Comparison of ENCODE assay signal across 10 cellular contexts in the genomic region with DNA sequence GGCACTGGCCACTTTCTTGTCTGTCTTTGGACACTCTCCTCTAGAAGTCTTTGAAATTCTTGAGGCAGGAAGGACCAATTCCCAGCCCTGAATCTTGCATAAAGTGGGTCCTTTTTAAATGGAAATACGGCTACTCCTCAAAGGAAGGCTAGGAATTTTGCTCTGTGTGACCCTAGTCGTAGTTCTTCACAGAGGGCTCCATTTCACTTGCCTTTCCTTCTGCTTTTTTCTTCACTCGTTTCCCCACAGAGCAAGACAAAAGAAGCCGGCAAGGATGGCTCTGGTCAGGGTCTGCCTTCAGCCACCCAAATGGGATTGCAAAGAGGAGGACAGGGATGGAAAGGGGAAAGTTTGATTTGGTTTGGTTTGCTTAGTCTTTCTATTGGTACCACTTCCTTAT. TPM values are rescaled to one million over a fixed set of nuclear protein-coding genes. Genes with fewer than 3 reads are reported as not detected.
DNase-seq lines count a peak whose midpoint lies in the region; ATAC-seq and TF ChIP-seq lines count a peak whose summit lies in the region.
"Had no signal": no experiment of that assay in that cellular context is flagged by ENCODE, and none has a peak within 500 bp of the region (broad histone marks: within the 10 kb centered on the region; RNA-seq: fewer than 3 reads in every experiment).

No MANE protein-coding gene starts in this region.

- peaks cover 10% of the 10 kb centered on the region for H3K9me3 Mint-ChIP-seq in activated CD4-positive, alpha-beta T cell treated with anti-CD3 and anti-CD28 coated beads, Interleukin-2, amount 10 ng/mL, durations not matched to agents 7 days and 5 days
- peaks cover 10% of the 10 kb centered on the region for H3K9me3 Mint-ChIP-seq in activated T-helper 1 cell treated with anti-CD3 and anti-CD28 coated beads, Interleukin-12 subunit alpha, Interleukin-12 subunit beta, Interleukin-2, Interleukin-4 antibody, amounts not matched to agents 30 ng/mL and 10 ng/mL and 1 ng/mL, durations not matched to agents 14 hours and 24 hours and 36 hours

- H3K27me3 Mint-ChIP-seq in activated CD4-positive, alpha-beta T cell treated with anti-CD3 and anti-CD28 coated beads, Interleukin-2, amount 10 ng/mL, durations not matched to agents 7 days and 5 days, result no peaks in the 10 kb centered on the region
- no peaks in the 10 kb centered on the region for H3K27me3 Mint-ChIP-seq in activated T-helper 1 cell treated with anti-CD3 and anti-CD28 coated beads, Interleukin-12 subunit alpha, Interleukin-12 subunit beta, Interleukin-2, Interleukin-4 antibody, amounts not matched to agents 30 ng/mL and 10 ng/mL and 1 ng/mL, durations not matched to agents 14 hours and 24 hours and 36 hours (ENCODE audit: insufficient read depth)

- H3K4me1 Mint-ChIP-seq in activated CD4-positive, alpha-beta T cell treated with anti-CD3 and anti-CD28 coated beads, Interleukin-2, amount 10 ng/mL, durations not matched to agents 7 days and 5 days, result peaks cover 56% of the 10 kb centered on the region
- H3K4me1 Mint-ChIP-seq in activated T-helper 1 cell treated with anti-CD3 and anti-CD28 coated beads, Interleukin-12 subunit alpha, Interleukin-12 subunit beta, Interleukin-2, Interleukin-4 antibody, amounts not matched to agents 30 ng/mL and 10 ng/mL and 1 ng/mL, durations not matched to agents 14 hours and 24 hours and 36 hours (ENCODE audit: low read depth), result peaks cover 59% of the 10 kb centered on the region

- H3K4me3 ChIP-seq in suprapubic skin (no peak overlapping the region), mucosa of descending colon (no peak overlapping the region)

- H3K36me3 Mint-ChIP-seq in activated CD4-positive, alpha-beta T cell treated with anti-CD3 and anti-CD28 coated beads, Interleukin-2, amount 10 ng/mL, durations not matched to agents 7 days and 5 days (ENCODE audit: low read depth), result peaks cover 18% of the 10 kb centered on the region
- peaks cover 11% of the 10 kb centered on the region for H3K36me3 Mint-ChIP-seq in activated T-helper 1 cell treated with anti-CD3 and anti-CD28 coated beads, Interleukin-12 subunit alpha, Interleukin-12 subunit beta, Interleukin-2, Interleukin-4 antibody, amounts not matched to agents 30 ng/mL and 10 ng/mL and 1 ng/mL, durations not matched to agents 14 hours and 24 hours and 36 hours (ENCODE audit: low read depth)

- no peak for DNase-seq in activated CD4-positive, alpha-beta T cell treated with anti-CD3 and anti-CD28 coated beads, Interleukin-2, amount 10 ng/mL, durations not matched to agents 7 days and 5 days
- DNase-seq in activated CD4-positive, alpha-beta T cell treated with anti-CD3 and anti-CD28 coated beads, Interleukin-2, amount 50 U/mL, for 48 hours, result no peak
- no peak for DNase-seq in activated T-helper 1 cell treated with anti-CD3 and anti-CD28 coated beads, Interleukin-12 subunit alpha, Interleukin-12 subunit beta, Interleukin-2, Interleukin-4 antibody, amounts not matched to agents 30 ng/mL and 10 ng/mL and 1 ng/mL, durations not matched to agents 14 hours and 24 hours and 36 hours (ENCODE audit: low spot score)
- no peak for DNase-seq in suprapubic skin (ENCODE audit: low spot score in 2 of 2)
- DNase-seq in mucosa of descending colon, result no peak
- DNase-seq: NCI-H526 had no signal

- no peak for TF ChIP-seq POLR2A in suprapubic skin (IDR thresholded peaks at IDR 0.05)

- no peaks in the 10 kb centered on the region for H3K9me3 ChIP-seq in suprapubic skin
- peaks cover 6% of the 10 kb centered on the region for H3K9me3 ChIP-seq in mucosa of descending colon
- H3K9me3 ChIP-seq: HAP-1 had no signal

- TF ChIP-seq EP300 in suprapubic skin (IDR thresholded peaks at IDR 0.05), result no peak

- WGBS in suprapubic skin, result 61% methylated on average over 4 of the region's 4 CpGs

- TF ChIP-seq CTCF in suprapubic skin (IDR thresholded peaks at IDR 0.05) (no peak), mucosa of descending colon (IDR thresholded peaks at IDR 0.05) (no peak)

- H3K27me3 ChIP-seq in layer of hippocampus (ENCODE audit: control insufficient read depth, insufficient read depth, low read length), result no peaks in the 10 kb centered on the region
- no peaks in the 10 kb centered on the region for H3K27me3 ChIP-seq in suprapubic skin

- ATAC-seq in HG02678 (IDR thresholded peaks at IDR 0.05; ENCODE audit: unreplicated experiment), result no peak
- ATAC-seq in HG03159 (IDR thresholded peaks at IDR 0.05; ENCODE audit: unreplicated experiment), result no peak
- ATAC-seq in mucosa of descending colon, result no peak

- no peaks in the 10 kb centered on the region for H3K36me3 ChIP-seq in suprapubic skin
- no peaks in the 10 kb centered on the region for H3K36me3 ChIP-seq in mucosa of descending colon (ENCODE audit: low read depth)
- H3K36me3 ChIP-seq: HAP-1 had no signal

- intact Hi-C loops in activated T-helper 1 cell treated with anti-CD3 and anti-CD28 coated beads, Interleukin-12 subunit alpha, Interleukin-12 subunit beta, Interleukin-2, Interleukin-4 antibody, amounts not matched to agents 30 ng/mL and 10 ng/mL and 1 ng/mL, durations not matched to agents 14 hours and 24 hours and 36 hours (cut with micrococcal nuclease), result no loop called here
- intact Hi-C loops in mucosa of descending colon (cut with DNase I, micrococcal nuclease), result no loop called here

- POLR2A ChIA-PET in activated CD4-positive, alpha-beta T cell treated with anti-CD3 and anti-CD28 coated beads, Interleukin-2, amount 10 ng/mL, durations not matched to agents 7 days and 5 days (lab: Charles Lee), result no interaction called here

- H3K4me1 ChIP-seq in suprapubic skin (peaks cover 19% of the 10 kb centered on the region), mucosa of descending colon (ENCODE audit: low read depth) (peaks cover 3% of the 10 kb centered on the region)

- H3K27ac ChIP-seq in layer of hippocampus (ENCODE audit: low read depth, low read length), result peak overlapping the region; percentile 18
- peak overlapping the region; percentile 34 for H3K27ac ChIP-seq in suprapubic skin

- H3K27ac Mint-ChIP-seq in activated CD4-positive, alpha-beta T cell treated with anti-CD3 and anti-CD28 coated beads, Interleukin-2, amount 10 ng/mL, durations not matched to agents 7 days and 5 days, result peak overlapping the region; percentile 99
- H3K27ac Mint-ChIP-seq in activated T-helper 1 cell treated with anti-CD3 and anti-CD28 coated beads, Interleukin-12 subunit alpha, Interleukin-12 subunit beta, Interleukin-2, Interleukin-4 antibody, amounts not matched to agents 30 ng/mL and 10 ng/mL and 1 ng/mL, durations not matched to agents 14 hours and 24 hours and 36 hours, result peak overlapping the region; percentile 96

- peak overlapping the region; percentile 84 for H3K4me3 Mint-ChIP-seq in activated CD4-positive, alpha-beta T cell treated with anti-CD3 and anti-CD28 coated beads, Interleukin-2, amount 10 ng/mL, durations not matched to agents 7 days and 5 days
- peak overlapping the region; percentile 81 for H3K4me3 Mint-ChIP-seq in activated T-helper 1 cell treated with anti-CD3 and anti-CD28 coated beads, Interleukin-12 subunit alpha, Interleukin-12 subunit beta, Interleukin-2, Interleukin-4 antibody, amounts not matched to agents 30 ng/mL and 10 ng/mL and 1 ng/mL, durations not matched to agents 14 hours and 24 hours and 36 hours

- CTCF ChIA-PET in activated CD4-positive, alpha-beta T cell treated with anti-CD3 and anti-CD28 coated beads, Interleukin-2, amount 10 ng/mL, durations not matched to agents 7 days and 5 days (lab: Charles Lee), result no interaction called here

RNA-seq across cellular contexts. Expression of a gene that starts 25.8 kb away (rescaled TPM):
- 100 to 1,000 TPM; 706 to 753 TPM for total RNA-seq in activated CD4-positive, alpha-beta T cell treated with anti-CD3 and anti-CD28 coated beads, Interleukin-2, amount 10 ng/mL, durations not matched to agents 7 days and 5 days
- 476 and 483 TPM in 2 replicates for total RNA-seq in activated T-helper 1 cell treated with anti-CD3 and anti-CD28 coated beads, Interleukin-12 subunit alpha, Interleukin-12 subunit beta, Interleukin-2, Interleukin-4 antibody, amounts not matched to agents 30 ng/mL and 10 ng/mL and 1 ng/mL, durations not matched to agents 14 hours and 24 hours and 36 hours
- 100 to 1,000 TPM; 496 to 771 (median 601) TPM for total RNA-seq in suprapubic skin
- 100 to 1,000 TPM; 316 to 631 (median 383) TPM for total RNA-seq in mucosa of descending colon

RNA-seq across cellular contexts. Expression of a gene that starts 41.2 kb away (rescaled TPM):
- 10 to 100 TPM; 51.5 to 59.9 TPM for total RNA-seq in activated CD4-positive, alpha-beta T cell treated with anti-CD3 and anti-CD28 coated beads, Interleukin-2, amount 10 ng/mL, durations not matched to agents 7 days and 5 days
- total RNA-seq in activated T-helper 1 cell treated with anti-CD3 and anti-CD28 coated beads, Interleukin-12 subunit alpha, Interleukin-12 subunit beta, Interleukin-2, Interleukin-4 antibody, amounts not matched to agents 30 ng/mL and 10 ng/mL and 1 ng/mL, durations not matched to agents 14 hours and 24 hours and 36 hours, result 86.3 and 92.4 TPM in 2 replicates
- total RNA-seq in suprapubic skin (10 to 100 TPM; 33.9 to 58.9 (median 38.9) TPM), mucosa of descending colon (10 to 100 TPM; 37.8 to 48.1 (median 45.9) TPM)

RNA-seq across cellular contexts. Expression of a gene that starts 42.0 kb away (rescaled TPM):
- 10 to 100 TPM; 16.0 to 22.2 TPM for total RNA-seq in activated CD4-positive, alpha-beta T cell treated with anti-CD3 and anti-CD28 coated beads, Interleukin-2, amount 10 ng/mL, durations not matched to agents 7 days and 5 days
- 41.6 and 42.1 TPM in 2 replicates for total RNA-seq in activated T-helper 1 cell treated with anti-CD3 and anti-CD28 coated beads, Interleukin-12 subunit alpha, Interleukin-12 subunit beta, Interleukin-2, Interleukin-4 antibody, amounts not matched to agents 30 ng/mL and 10 ng/mL and 1 ng/mL, durations not matched to agents 14 hours and 24 hours and 36 hours
- 10 to 100 TPM in 1 of 4 donors, 1 to 10 TPM in 3; 5.5 to 10.6 (median 9.0) TPM for total RNA-seq in suprapubic skin
- total RNA-seq in mucosa of descending colon, result 1 to 10 TPM; 4.6 to 9.7 (median 5.9) TPM

RNA-seq across cellular contexts. Expression of a gene that starts 56.1 kb away (rescaled TPM):
- 10 to 100 TPM; 72.2 to 78.0 TPM for total RNA-seq in activated CD4-positive, alpha-beta T cell treated with anti-CD3 and anti-CD28 coated beads, Interleukin-2, amount 10 ng/mL, durations not matched to agents 7 days and 5 days
- total RNA-seq in activated T-helper 1 cell treated with anti-CD3 and anti-CD28 coated beads, Interleukin-12 subunit alpha, Interleukin-12 subunit beta, Interleukin-2, Interleukin-4 antibody, amounts not matched to agents 30 ng/mL and 10 ng/mL and 1 ng/mL, durations not matched to agents 14 hours and 24 hours and 36 hours, result 115 and 120 TPM in 2 replicates
- total RNA-seq in suprapubic skin (10 to 100 TPM; 41.7 to 46.4 (median 45.0) TPM), mucosa of descending colon (10 to 100 TPM; 43.0 to 56.0 (median 45.8) TPM)
